ENCODE assay signal across 11 cellular contexts in the genomic region with DNA sequence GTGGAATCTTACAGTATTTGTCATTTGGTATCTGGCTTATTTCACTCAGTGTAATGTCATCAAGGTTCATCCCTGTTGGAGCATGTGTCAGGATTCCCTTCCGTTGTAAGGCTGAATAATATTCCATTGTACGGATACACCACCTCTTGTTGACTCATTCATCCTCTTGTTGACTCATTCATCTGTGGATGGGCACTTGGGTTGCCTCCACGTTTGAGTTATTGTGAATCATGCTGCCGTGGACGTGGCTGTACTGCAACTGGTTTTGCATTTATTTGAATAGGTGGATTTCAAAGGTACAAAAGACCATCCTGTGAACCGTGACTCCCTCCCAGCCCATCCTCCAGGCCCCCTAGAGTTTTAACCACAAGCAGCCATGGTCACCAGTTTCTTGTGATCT. TPM values are rescaled to one million over a fixed set of nuclear protein-coding genes. Genes with fewer than 3 reads are reported as not detected.
DNase-seq lines count a peak whose midpoint lies in the region; ATAC-seq and TF ChIP-seq lines count a peak whose summit lies in the region.
"Had no signal": no experiment of that assay in that cellular context is flagged by ENCODE, and none has a peak within 500 bp of the region (broad histone marks: within the 10 kb centered on the region; RNA-seq: fewer than 3 reads in every experiment).

No MANE protein-coding gene starts in this region.

- in situ Hi-C loops in astrocyte of the cerebellum (cut with HindIII; ENCODE audit: low sequenced_read_pairs), result no loop called here

- DNase-seq in AG20443 (ENCODE audit: low spot score) (peak; percentile 61), HT1080 (ENCODE audit: low read depth) (peak; percentile 98), astrocyte of the cerebellum (ENCODE audit: low read depth) (peak; percentile 43), iris pigment epithelial cell (ENCODE audit: low read depth) (peak; percentile 88), NCI-H774 (lab: John Stamatoyannopoulos, UW) (no peak), islet precursor cell (no peak)
- no peak for DNase-seq in stimulated activated naive B cell treated with anti-CD40 and anti-IgM and Interleukin-4, amounts not matched to agents 10 μg/mL and 1 μg/mL and 100 μg/mL, for 72 hours
- DNase-seq: NCI-H82; stimulated activated CD4-positive, alpha-beta T cell treated with anti-CD3 and anti-CD28 coated beads, Interleukin-4, amount 100 ng/mL, for 4 hours had no signal

- H3K9me3 Mint-ChIP-seq in stimulated activated naive B cell treated with anti-CD40 and anti-IgM and Interleukin-4, amounts not matched to agents 10 μg/mL and 1 μg/mL and 100 μg/mL, for 72 hours, result no peaks in the 10 kb centered on the region

- no peak overlapping the region for H3K27ac Mint-ChIP-seq in stimulated activated naive B cell treated with anti-CD40 and anti-IgM and Interleukin-4, amounts not matched to agents 10 μg/mL and 1 μg/mL and 100 μg/mL, for 72 hours

- H3K36me3 Mint-ChIP-seq in stimulated activated naive B cell treated with anti-CD40 and anti-IgM and Interleukin-4, amounts not matched to agents 10 μg/mL and 1 μg/mL and 100 μg/mL, for 72 hours, result peaks cover 18 to 39% of the 10 kb centered on the region in 2 donors

- H3K4me1 Mint-ChIP-seq in stimulated activated naive B cell treated with anti-CD40 and anti-IgM and Interleukin-4, amounts not matched to agents 10 μg/mL and 1 μg/mL and 100 μg/mL, for 72 hours, result no peaks in the 10 kb centered on the region

- ATAC-seq in stimulated activated naive B cell treated with anti-CD40 and anti-IgM and Interleukin-4, amounts not matched to agents 10 μg/mL and 1 μg/mL and 100 μg/mL, for 72 hours (replicated peaks), result no peak
- no peak for ATAC-seq in GM21360 (IDR thresholded peaks at IDR 0.05; ENCODE audit: unreplicated experiment)

- H3K4me3 ChIP-seq in astrocyte of the cerebellum (ENCODE audit: low read depth, low read length), result no peak overlapping the region
- H3K4me3 ChIP-seq: thoracic aorta had no signal

- H3K4me3 Mint-ChIP-seq in stimulated activated naive B cell treated with anti-CD40 and anti-IgM and Interleukin-4, amounts not matched to agents 10 μg/mL and 1 μg/mL and 100 μg/mL, for 72 hours, result no peak overlapping the region

- TF ChIP-seq CTCF in astrocyte of the cerebellum (IDR thresholded peaks at IDR 0.05; ENCODE audit: low read depth, low read length, missing control alignments), result no peak

- no peaks in the 10 kb centered on the region for H3K27me3 Mint-ChIP-seq in stimulated activated naive B cell treated with anti-CD40 and anti-IgM and Interleukin-4, amounts not matched to agents 10 μg/mL and 1 μg/mL and 100 μg/mL, for 72 hours

RNA-seq across cellular contexts. Expression of gene TCP10L, which starts 11.9 kb away (rescaled TPM):
- total RNA-seq in HT1080 (2014; rRNA removed; shearing (Covaris generic)), result 0.16 and 0.40 TPM in 2 replicates
- polyA plus RNA-seq in HT1080 (2015; cell fraction: cytosol; rRNA removed), result not detected in 2 replicates
- 0.08 and 0.25 TPM in 2 replicates for polyA plus RNA-seq in HT1080 (2015; cell fraction: nucleus; rRNA removed)

RNA-seq across cellular contexts. Expression of gene CFAP298, which starts 15.0 kb away (rescaled TPM):
- 91.8 and 108 TPM in 2 replicates for total RNA-seq in HT1080 (2014; rRNA removed; shearing (Covaris generic))
- polyA plus RNA-seq in HT1080 (2015; cell fraction: cytosol; rRNA removed), result 85.0 and 86.2 TPM in 2 replicates
- 63.8 and 75.4 TPM in 2 replicates for polyA plus RNA-seq in HT1080 (2015; cell fraction: nucleus; rRNA removed)

Comparison
In these comparisons a context has a peak if more than half of its experiments do, and no peak if none do; other contexts are left out.
1. DNase-seq: peak in AG20443 (single experiment), HT1080 (single experiment), astrocyte of the cerebellum (single experiment) and iris pigment epithelial cell (single experiment); none in NCI-H774 (single experiment), stimulated activated naive B cell treated with anti-CD40 and anti-IgM and Interleukin-4, amounts not matched to agents 10 μg/mL and 1 μg/mL and 100 μg/mL, for 72 hours (single experiment) and islet precursor cell (single experiment).